10 cellular contexts compared by ENCODE assay signal in genomic region chr10:16570731-16571130, GRCh38. TPM values are rescaled to one million over a fixed set of nuclear protein-coding genes. Genes with fewer than 3 reads are reported as not detected.
DNase-seq lines count a peak whose midpoint lies in the region; ATAC-seq and FAIRE-seq lines count a peak whose summit lies in the region.
"Had no signal": no experiment of that assay in that cellular context is flagged by ENCODE, and none has a peak within 500 bp of the region (broad histone marks: within the 10 kb centered on the region; RNA-seq: fewer than 3 reads in every experiment).

No MANE protein-coding gene starts in this region.

- DNase-seq in GM18507 (ENCODE audit: extremely low spot score, insufficient read length, low read depth), result peak; percentile 25
- DNase-seq in stimulated activated CD4-positive, alpha-beta T cell treated with anti-CD3 and anti-CD28 coated beads, Interleukin-2, amount 100 ng/mL, for 24 hours, result no peak
- no peak for DNase-seq in stimulated activated CD4-positive, alpha-beta T cell treated with anti-CD3 and anti-CD28 coated beads, Interleukin-15, amount 100 ng/mL, for 24 hours
- no peak for DNase-seq in left lobe of liver (ENCODE audit: low spot score)
- DNase-seq in stimulated activated CD4-positive, alpha-beta T cell treated with anti-CD3 and anti-CD28 coated beads, Interleukin-4, amount 100 ng/mL, for 4 hours, result no peak

- no peak overlapping the region for H3K27ac Mint-ChIP-seq in IgD-negative memory B cell

- peak; percentile 92 for FAIRE-seq in GM18507 (lab: Jason Lieb, UNC)
- FAIRE-seq: endothelial cell of umbilical vein, K562 had no signal

- ATAC-seq in GM19467 (IDR thresholded peaks at IDR 0.05; ENCODE audit: unreplicated experiment), result peak; percentile 95
- ATAC-seq in HG02943 (IDR thresholded peaks at IDR 0.05; ENCODE audit: low read depth, unreplicated experiment), result peak; percentile 88
- ATAC-seq in left lobe of liver, result no peak
- ATAC-seq: K562 had no signal

- H3K9me3 Mint-ChIP-seq in IgD-negative memory B cell, result peaks cover 0 to 3% (median 3%) of the 10 kb centered on the region in 3 donors

- peaks cover 0 to 13% (median 5%) of the 10 kb centered on the region in 3 donors for H3K4me1 Mint-ChIP-seq in IgD-negative memory B cell

- peak overlapping the region in 3 of 4 donors; percentile 24 to 80 (median 61) for H3K4me3 Mint-ChIP-seq in IgD-negative memory B cell

- H3K27me3 Mint-ChIP-seq in IgD-negative memory B cell, result peaks cover 9% of the 10 kb centered on the region

- H3K36me3 Mint-ChIP-seq in IgD-negative memory B cell, result peaks cover 2% of the 10 kb centered on the region

RNA-seq across cellular contexts. Expression of gene C1QL3, which starts 49.1 kb away (rescaled TPM):
- polyA plus RNA-seq in IgD-negative memory B cell, result 0.21 TPM
- total RNA-seq in left lobe of liver, result not detected
- total RNA-seq: endothelial cell of umbilical vein, K562 had no signal
- polyA plus RNA-seq: endothelial cell of umbilical vein had no signal
